ENCODE assay signal across 18 cellular contexts in genomic region chr1:51794868-51795267, GRCh38.
DNase-seq lines count a peak whose midpoint lies in the region; ATAC-seq and TF ChIP-seq lines count a peak whose summit lies in the region.
"Had no signal": no experiment of that assay in that cellular context is flagged by ENCODE, and none has a peak within 500 bp of the region (broad histone marks: within the 10 kb centered on the region; RNA-seq: fewer than 3 reads in every experiment).

No MANE protein-coding gene starts in this region.

- H3K27me3 Mint-ChIP-seq in activated T-cell treated with anti-CD3 and anti-CD28 coated beads, Interleukin-2, amount 50 U/mL, for 72 hours (ENCODE audit: low read depth) = no peaks in the 10 kb centered on the region
- H3K27me3 Mint-ChIP-seq in activated T-cell treated with anti-CD3 and anti-CD28 coated beads, Interleukin-2, amount 50 U/mL, for 4 hours (ENCODE audit: low read depth) = no peaks in the 10 kb centered on the region
- no peaks in the 10 kb centered on the region for H3K27me3 Mint-ChIP-seq in activated T-helper 17 cell treated with anti-CD3 and anti-CD28 coated beads, Interleukin-2, amount 50 U/mL, for 72 hours
- peaks cover 3% of the 10 kb centered on the region for H3K27me3 Mint-ChIP-seq in glutamatergic neuron (ENCODE audit: unreplicated experiment)

- peaks cover 0 to 80% of the 10 kb centered on the region in 2 donors for H3K36me3 ChIP-seq in gastrocnemius medialis

- no peak for DNase-seq in activated T-cell treated with anti-CD3 and anti-CD28 coated beads, Interleukin-2, amount 50 U/mL, for 72 hours
- no peak for DNase-seq in activated T-cell treated with anti-CD3 and anti-CD28 coated beads, Interleukin-2, amount 50 U/mL, for 4 hours
- no peak for DNase-seq in left lobe of liver (ENCODE audit: low spot score)
- DNase-seq in gastrocnemius medialis = no peak
- DNase-seq in glutamatergic neuron = no peak
- DNase-seq in AG20443 (ENCODE audit: low spot score) = no peak
- DNase-seq: DND-41, GDM1, GM23248, MG63, NCI-H1092 treated with DMSO at 0.1 percent for 48 hours, NCI-H1694 treated with DMSO at 0.1 percent for 48 hours, NCI-H774, Peyer's patch, Right ventricle myocardium superior had no signal

- in situ Hi-C loops in gastrocnemius medialis (cut with MboI; ENCODE audit: low sequenced_read_pairs in 4 of 4) = no loop called here

- no peak overlapping the region for H3K4me3 ChIP-seq in gastrocnemius medialis
- H3K4me3 ChIP-seq: GM23248, MG63, Peyer's patch had no signal

- no peaks in the 10 kb centered on the region for H3K9me3 ChIP-seq in gastrocnemius medialis
- H3K9me3 ChIP-seq: MG63, Peyer's patch had no signal

- ATAC-seq in activated T-cell treated with anti-CD3 and anti-CD28 coated beads, Interleukin-2, amount 50 U/mL, for 72 hours (replicated peaks in 1 of 2) = no peak
- no peak for ATAC-seq in activated T-cell treated with anti-CD3 and anti-CD28 coated beads, Interleukin-2, amount 50 U/mL, for 4 hours
- no peak for ATAC-seq in activated T-helper 17 cell treated with anti-CD3 and anti-CD28 coated beads, Interleukin-2, amount 50 U/mL, for 72 hours (replicated peaks)
- ATAC-seq in left lobe of liver (peak; percentile 72), gastrocnemius medialis (no peak), GM19324 (IDR thresholded peaks at IDR 0.05; ENCODE audit: low FRiP score, unreplicated experiment) (no peak)

- no peak overlapping the region for H3K4me3 Mint-ChIP-seq in activated T-cell treated with anti-CD3 and anti-CD28 coated beads, Interleukin-2, amount 50 U/mL, for 72 hours
- H3K4me3 Mint-ChIP-seq in activated T-cell treated with anti-CD3 and anti-CD28 coated beads, Interleukin-2, amount 50 U/mL, for 4 hours = no peak overlapping the region
- H3K4me3 Mint-ChIP-seq in activated T-helper 17 cell treated with anti-CD3 and anti-CD28 coated beads, Interleukin-2, amount 50 U/mL, for 72 hours = no peak overlapping the region
- no peak overlapping the region for H3K4me3 Mint-ChIP-seq in glutamatergic neuron (ENCODE audit: unreplicated experiment)

- TF ChIP-seq CTCF in gastrocnemius medialis (IDR thresholded peaks at IDR 0.05 in 4 of 5, conservative IDR thresholded peaks at IDR 0.05 in 1 of 5) = no peak
- TF ChIP-seq CTCF in glutamatergic neuron (IDR thresholded peaks at IDR 0.05; ENCODE audit: partially characterized antibody, unreplicated experiment) = no peak

- TF ChIP-seq POLR2A in gastrocnemius medialis (IDR thresholded peaks at IDR 0.05) = no peak

- H3K4me1 ChIP-seq in gastrocnemius medialis = peaks cover 0 to 9% of the 10 kb centered on the region in 2 donors
- H3K4me1 ChIP-seq: Peyer's patch had no signal

- H3K27ac ChIP-seq in gastrocnemius medialis = peak overlapping the region in 3 of 4 donors; percentile 10 to 61 (median 46)
- H3K27ac ChIP-seq: C4-2B had no signal

- intact Hi-C loops in gastrocnemius medialis (cut with DNase I; ENCODE audit: low total_unique reads) = no loop called here

- H3K9me3 Mint-ChIP-seq in activated T-cell treated with anti-CD3 and anti-CD28 coated beads, Interleukin-2, amount 50 U/mL, for 72 hours = no peaks in the 10 kb centered on the region
- no peaks in the 10 kb centered on the region for H3K9me3 Mint-ChIP-seq in activated T-cell treated with anti-CD3 and anti-CD28 coated beads, Interleukin-2, amount 50 U/mL, for 4 hours
- H3K9me3 Mint-ChIP-seq in activated T-helper 17 cell treated with anti-CD3 and anti-CD28 coated beads, Interleukin-2, amount 50 U/mL, for 72 hours = no peaks in the 10 kb centered on the region
- H3K9me3 Mint-ChIP-seq in glutamatergic neuron (ENCODE audit: unreplicated experiment) = no peaks in the 10 kb centered on the region

- H3K27me3 ChIP-seq in gastrocnemius medialis = no peaks in the 10 kb centered on the region
- H3K27me3 ChIP-seq: MG63, Peyer's patch had no signal

- H3K4me1 Mint-ChIP-seq in activated T-cell treated with anti-CD3 and anti-CD28 coated beads, Interleukin-2, amount 50 U/mL, for 72 hours (ENCODE audit: low read depth) = peaks cover 19% of the 10 kb centered on the region
- no peaks in the 10 kb centered on the region for H3K4me1 Mint-ChIP-seq in activated T-cell treated with anti-CD3 and anti-CD28 coated beads, Interleukin-2, amount 50 U/mL, for 4 hours (ENCODE audit: low read depth)
- peaks cover 13% of the 10 kb centered on the region for H3K4me1 Mint-ChIP-seq in activated T-helper 17 cell treated with anti-CD3 and anti-CD28 coated beads, Interleukin-2, amount 50 U/mL, for 72 hours
- no peaks in the 10 kb centered on the region for H3K4me1 Mint-ChIP-seq in glutamatergic neuron (ENCODE audit: low read depth, unreplicated experiment)

- H3K27ac Mint-ChIP-seq in activated T-cell treated with anti-CD3 and anti-CD28 coated beads, Interleukin-2, amount 50 U/mL, for 72 hours = peak overlapping the region; percentile 27
- peak overlapping the region; percentile 60 for H3K27ac Mint-ChIP-seq in activated T-helper 17 cell treated with anti-CD3 and anti-CD28 coated beads, Interleukin-2, amount 50 U/mL, for 72 hours
- no peak overlapping the region for H3K27ac Mint-ChIP-seq in glutamatergic neuron (ENCODE audit: unreplicated experiment)

- H3K36me3 Mint-ChIP-seq in activated T-cell treated with anti-CD3 and anti-CD28 coated beads, Interleukin-2, amount 50 U/mL, for 72 hours (ENCODE audit: insufficient read depth in 2 of 2) = peaks cover 3 to 7% of the 10 kb centered on the region in 2 donors
- peaks cover 52% of the 10 kb centered on the region for H3K36me3 Mint-ChIP-seq in activated T-cell treated with anti-CD3 and anti-CD28 coated beads, Interleukin-2, amount 50 U/mL, for 4 hours (ENCODE audit: insufficient read depth)
- peaks cover 89% of the 10 kb centered on the region for H3K36me3 Mint-ChIP-seq in activated T-helper 17 cell treated with anti-CD3 and anti-CD28 coated beads, Interleukin-2, amount 50 U/mL, for 72 hours (ENCODE audit: low read depth)
- no peaks in the 10 kb centered on the region for H3K36me3 Mint-ChIP-seq in glutamatergic neuron (ENCODE audit: unreplicated experiment)
